ENCODE assay signal across 8 cellular contexts in genomic region chr1:26378088-26378878, GRCh38. TPM values are rescaled to one million over a fixed set of nuclear protein-coding genes. Genes with fewer than 3 reads are reported as not detected.
DNase-seq lines count a peak whose midpoint lies in the region; ATAC-seq and TF ChIP-seq lines count a peak whose summit lies in the region.

No MANE protein-coding gene starts in this region.

- H3K36me3 ChIP-seq in breast epithelium: no peaks in the 10 kb centered on the region

- TF ChIP-seq CTCF in MCF 10A (IDR thresholded peaks at IDR 0.05; ENCODE audit: unreplicated experiment) (no peak), breast epithelium (IDR thresholded peaks at IDR 0.05) (no peak), mesothelial cell of epicardium (IDR thresholded peaks at IDR 0.05; ENCODE audit: unreplicated experiment) (no peak)

- no peak for TF ChIP-seq POLR2A in breast epithelium (IDR thresholded peaks at IDR 0.05)

- no peaks in the 10 kb centered on the region for H3K9me3 Mint-ChIP-seq in MCF 10A (ENCODE audit: unreplicated experiment)
- no peaks in the 10 kb centered on the region for H3K9me3 Mint-ChIP-seq in activated CD4-positive, alpha-beta T cell treated with anti-CD3 and anti-CD28 coated beads for 36 hours (ENCODE audit: low read depth)
- no peaks in the 10 kb centered on the region for H3K9me3 Mint-ChIP-seq in mesothelial cell of epicardium

- peak overlapping the region; percentile 32 for H3K4me3 Mint-ChIP-seq in MCF 10A (ENCODE audit: unreplicated experiment)
- H3K4me3 Mint-ChIP-seq in activated CD4-positive, alpha-beta T cell treated with anti-CD3 and anti-CD28 coated beads for 36 hours: peak overlapping the region; percentile 36
- no peak overlapping the region for H3K4me3 Mint-ChIP-seq in mesothelial cell of epicardium

- POLR2A ChIA-PET in MCF 10A (lab: Yijun Ruan, JAX): interaction anchor here (0.5 to 2.3 kb wide), 24 partner anchors 8 to 1692 kb away, joined by 3 to 24 read pairs (median 4); partner anchors contain the start of genes DHDDS, HMGN2, PDIK1L and SH3BGRL3
- POLR2A ChIA-PET in activated CD4-positive, alpha-beta T cell treated with anti-CD3 and anti-CD28 coated beads for 36 hours (lab: Charles Lee): interaction anchor here (1.0 kb wide), 1 partner anchor 775 kb away, joined by 3 read pairs; no protein-coding TSS in a partner anchor

- H3K27me3 Mint-ChIP-seq in MCF 10A (ENCODE audit: insufficient read depth, unreplicated experiment): no peaks in the 10 kb centered on the region
- no peaks in the 10 kb centered on the region for H3K27me3 Mint-ChIP-seq in activated CD4-positive, alpha-beta T cell treated with anti-CD3 and anti-CD28 coated beads for 36 hours
- peaks cover 8% of the 10 kb centered on the region for H3K27me3 Mint-ChIP-seq in mesothelial cell of epicardium (ENCODE audit: low read depth)

- BruUV-seq in MCF 10A (replicated peaks; lab: Mats Ljungman, UMichigan): no TSS peak

- peak; percentile 96 for DNase-seq in MCF 10A (ENCODE audit: unreplicated experiment)
- DNase-seq in breast epithelium (ENCODE audit: low spot score in 2 of 2): no peak
- DNase-seq in Jurkat, Clone E6-1 (ENCODE audit: low read depth, low spot score): peak; percentile 97
- DNase-seq in activated CD4-positive, alpha-beta T cell treated with anti-CD3 and anti-CD28 coated beads for 36 hours: peak; percentile 80
- DNase-seq in effector CD8-positive, alpha-beta T cell (lab: John Stamatoyannopoulos, UW): peak; percentile 25
- DNase-seq in skeletal muscle cell (ENCODE audit: low read depth): peak; percentile 94
- DNase-seq in mesothelial cell of epicardium (ENCODE audit: low spot score in 2 of 2, unreplicated experiment in 2 of 2): no peak
- no peak for DNase-seq in DMS114 treated with DMSO at 0.1 percent for 48 hours (lab: John Stamatoyannopoulos, UW; ENCODE audit: unreplicated experiment)

- CTCF ChIA-PET in MCF 10A (lab: Yijun Ruan, JAX): interaction anchor here (0.6 to 4.7 kb wide), 13 partner anchors 11 to 1975 kb away, joined by 3 to 27 read pairs (median 5); no protein-coding TSS in a partner anchor
- CTCF ChIA-PET in activated CD4-positive, alpha-beta T cell treated with anti-CD3 and anti-CD28 coated beads for 36 hours (lab: Charles Lee): interaction anchor here (0.6 to 3.4 kb wide), 13 partner anchors 12 to 503 kb away, joined by 3 to 23 read pairs (median 3); partner anchors contain the start of genes CEP85, PAQR7 and ZNF593

- ATAC-seq in activated CD4-positive, alpha-beta T cell treated with anti-CD3 and anti-CD28 coated beads for 36 hours: peak; percentile 95

- intact Hi-C loops in MCF 10A (cut with micrococcal nuclease) (loop anchor here (1.0 kb wide), 2 partner anchors 9 to 42 kb away; no protein-coding TSS in a partner anchor), breast epithelium (cut with DNase I; ENCODE audit: low total_unique reads) (no loop called here)
- intact Hi-C loops in activated CD4-positive, alpha-beta T cell treated with anti-CD3 and anti-CD28 coated beads for 36 hours (cut with DNase I, micrococcal nuclease): loop anchor here in 1 of 2 experiments (5.0 kb wide), 1 partner anchor 34 kb away; the partner anchor contains the start of gene LIN28A

- H3K4me3 ChIP-seq in breast epithelium (no peak overlapping the region), skeletal muscle cell (ENCODE audit: low read depth, low read length) (no peak overlapping the region)
- H3K4me3 ChIP-seq in Jurkat, Clone E6-1 (ENCODE audit: low read length): peak overlapping the region; percentile 31

- no peak overlapping the region for H3K27ac ChIP-seq in breast epithelium

- no peaks in the 10 kb centered on the region for H3K27me3 ChIP-seq in breast epithelium

- H3K36me3 Mint-ChIP-seq in MCF 10A (ENCODE audit: insufficient read depth, unreplicated experiment): peaks cover 6% of the 10 kb centered on the region
- H3K36me3 Mint-ChIP-seq in activated CD4-positive, alpha-beta T cell treated with anti-CD3 and anti-CD28 coated beads for 36 hours (ENCODE audit: low read depth): no peaks in the 10 kb centered on the region
- no peaks in the 10 kb centered on the region for H3K36me3 Mint-ChIP-seq in mesothelial cell of epicardium

- H3K4me1 Mint-ChIP-seq in MCF 10A (ENCODE audit: insufficient read depth, unreplicated experiment): peaks cover 15% of the 10 kb centered on the region
- peaks cover 61% of the 10 kb centered on the region for H3K4me1 Mint-ChIP-seq in activated CD4-positive, alpha-beta T cell treated with anti-CD3 and anti-CD28 coated beads for 36 hours
- H3K4me1 Mint-ChIP-seq in mesothelial cell of epicardium: no peaks in the 10 kb centered on the region

- H3K27ac Mint-ChIP-seq in MCF 10A (ENCODE audit: low read depth, unreplicated experiment) (peak overlapping the region; percentile 33), mesothelial cell of epicardium (no peak overlapping the region)
- peak overlapping the region; percentile 47 for H3K27ac Mint-ChIP-seq in activated CD4-positive, alpha-beta T cell treated with anti-CD3 and anti-CD28 coated beads for 36 hours

- no peaks in the 10 kb centered on the region for H3K9me3 ChIP-seq in breast epithelium

- no peaks in the 10 kb centered on the region for H3K4me1 ChIP-seq in breast epithelium

RNA-seq across cellular contexts. Expression of gene ZNF683, which starts 5.7 kb away (rescaled TPM):
- total RNA-seq in MCF 10A (2022) (not detected in 2 replicates), breast epithelium (under 1 TPM in 2 of 3 donors, not detected in 1; 0.48 to 0.59 TPM), mesothelial cell of epicardium (not detected in 3 replicates)
- not detected for polyA plus RNA-seq in Jurkat, Clone E6-1 (2012; ENCODE audit: insufficient read depth, insufficient read length)
- total RNA-seq in activated CD4-positive, alpha-beta T cell treated with anti-CD3 and anti-CD28 coated beads for 36 hours: not detected

RNA-seq across cellular contexts. Expression of gene CRYBG2, which starts 24.4 kb away (rescaled TPM):
- 8.6 and 14.2 TPM in 2 replicates for total RNA-seq in MCF 10A (2022)
- under 1 TPM in 1 of 3 donors, not detected in 2; 0.66 TPM for total RNA-seq in breast epithelium
- polyA plus RNA-seq in Jurkat, Clone E6-1 (2012; ENCODE audit: insufficient read depth, insufficient read length): 3.7 TPM
- 1 to 10 TPM; 1.5 to 1.6 TPM for total RNA-seq in activated CD4-positive, alpha-beta T cell treated with anti-CD3 and anti-CD28 coated beads for 36 hours
- total RNA-seq in mesothelial cell of epicardium: 9.4 to 10.9 TPM (median 10.3 TPM) in 3 replicates

RNA-seq across cellular contexts. Expression of gene LIN28A, which starts 32.3 kb away (rescaled TPM):
- not detected in 2 replicates for total RNA-seq in MCF 10A (2022)
- not detected for total RNA-seq in breast epithelium
- not detected for polyA plus RNA-seq in Jurkat, Clone E6-1 (2012; ENCODE audit: insufficient read depth, insufficient read length)
- not detected for total RNA-seq in activated CD4-positive, alpha-beta T cell treated with anti-CD3 and anti-CD28 coated beads for 36 hours
- 0.09 TPM in 1 of 3 replicates, not detected in the others for total RNA-seq in mesothelial cell of epicardium

RNA-seq across cellular contexts. Expression of gene DHDDS, which starts 53.8 kb away (rescaled TPM):
- total RNA-seq in MCF 10A (2022): 48.2 and 56.2 TPM in 2 replicates
- total RNA-seq in breast epithelium: 10 to 100 TPM; 37.0 to 85.9 (median 42.9) TPM
- 31.5 TPM for polyA plus RNA-seq in Jurkat, Clone E6-1 (2012; ENCODE audit: insufficient read depth, insufficient read length)
- total RNA-seq in activated CD4-positive, alpha-beta T cell treated with anti-CD3 and anti-CD28 coated beads for 36 hours: 10 to 100 TPM; 34.1 to 40.7 TPM
- 47.5 to 52.0 TPM (median 49.5 TPM) in 3 replicates for total RNA-seq in mesothelial cell of epicardium

Comparison
In these comparisons a context has a peak if more than half of its experiments do, and no peak if none do; other contexts are left out.
1. DNase-seq: peak in MCF 10A (single experiment), Jurkat, Clone E6-1 (single experiment), activated CD4-positive, alpha-beta T cell treated with anti-CD3 and anti-CD28 coated beads for 36 hours (single experiment), effector CD8-positive, alpha-beta T cell (single experiment) and skeletal muscle cell (single experiment); none in breast epithelium (0 of 2), mesothelial cell of epicardium (0 of 2) and DMS114 treated with DMSO at 0.1 percent for 48 hours (single experiment).